Comparison of ENCODE assay signal across 15 cellular contexts in genomic region chr2:199572571-199572970, GRCh38.
A peak's percentile ranks its signal among the peaks of the same experiment; 100 is the strongest.
DNase-seq lines count a peak whose midpoint lies in the region; ATAC-seq and TF ChIP-seq lines count a peak whose summit lies in the region.
"Had no signal": no experiment of that assay in that cellular context is flagged by ENCODE, and none has a peak within 500 bp of the region (broad histone marks: within the 10 kb centered on the region; RNA-seq: fewer than 3 reads in every experiment).

No MANE protein-coding gene starts in this region.

- H3K27me3 Mint-ChIP-seq in neural progenitor cell (ENCODE audit: insufficient read depth, low read depth): no peaks in the 10 kb centered on the region
- H3K27me3 Mint-ChIP-seq in activated T-cell treated with anti-CD3 and anti-CD28 coated beads, Interleukin-2, amount 50 U/mL, for 4 hours (ENCODE audit: low read depth): no peaks in the 10 kb centered on the region

- no peak overlapping the region for H3K4me2 ChIP-seq in neural progenitor cell
- H3K4me2 ChIP-seq: BLaER1 treated with 17β-estradiol and CSF1 and Interleukin-3, amounts not matched to agents 10 nM and 100 nM had no signal

- H3K9me3 Mint-ChIP-seq in neural progenitor cell: no peaks in the 10 kb centered on the region
- H3K9me3 Mint-ChIP-seq in activated T-cell treated with anti-CD3 and anti-CD28 coated beads, Interleukin-2, amount 50 U/mL, for 4 hours: no peaks in the 10 kb centered on the region
- H3K9me3 Mint-ChIP-seq: CD8-positive, alpha-beta T cell; H9 had no signal

- no peaks in the 10 kb centered on the region for H3K36me3 Mint-ChIP-seq in neural progenitor cell
- no peaks in the 10 kb centered on the region for H3K36me3 Mint-ChIP-seq in activated T-cell treated with anti-CD3 and anti-CD28 coated beads, Interleukin-2, amount 50 U/mL, for 4 hours (ENCODE audit: insufficient read depth)
- H3K36me3 Mint-ChIP-seq: CD8-positive, alpha-beta T cell had no signal

- no peaks in the 10 kb centered on the region for H3F3A ChIP-seq in neural progenitor cell (ENCODE audit: low read depth)

- H3K27ac Mint-ChIP-seq in neural progenitor cell: no peak overlapping the region
- H3K27ac Mint-ChIP-seq: B cell; CD8-positive, alpha-beta T cell; H9 had no signal

- no peak for TF ChIP-seq CTCF in neural progenitor cell (IDR thresholded peaks at IDR 0.05)
- TF ChIP-seq CTCF in thyroid gland (IDR thresholded peaks at IDR 0.05): no peak
- no peak for TF ChIP-seq CTCF in colonic mucosa (IDR thresholded peaks at IDR 0.05)

- H3K27me3 ChIP-seq in SJCRH30 (no peaks in the 10 kb centered on the region), neural progenitor cell (no peaks in the 10 kb centered on the region), thyroid gland (no peaks in the 10 kb centered on the region), colonic mucosa (no peaks in the 10 kb centered on the region)
- H3K27me3 ChIP-seq: BLaER1 treated with 17β-estradiol and CSF1 and Interleukin-3, amounts not matched to agents 10 nM and 100 nM had no signal

- H3K9me3 ChIP-seq in SJCRH30 (replicated peaks): no peaks in the 10 kb centered on the region
- no peaks in the 10 kb centered on the region for H3K9me3 ChIP-seq in neural progenitor cell (ENCODE audit: low read depth)
- no peaks in the 10 kb centered on the region for H3K9me3 ChIP-seq in thyroid gland
- no peaks in the 10 kb centered on the region for H3K9me3 ChIP-seq in colonic mucosa
- H3K9me3 ChIP-seq: BLaER1 treated with 17β-estradiol and CSF1 and Interleukin-3, amounts not matched to agents 10 nM and 100 nM had no signal

- H3K27ac ChIP-seq in SJCRH30 (peak overlapping the region; percentile 1; the same call in 1 of the 2 replicates), neural progenitor cell (no peak overlapping the region), thyroid gland (no peak overlapping the region), colonic mucosa (no peak overlapping the region)
- H3K27ac ChIP-seq: BLaER1 treated with 17β-estradiol and CSF1 and Interleukin-3, amounts not matched to agents 10 nM and 100 nM had no signal

- H3K36me3 ChIP-seq in SJCRH30 (no peaks in the 10 kb centered on the region), neural progenitor cell (no peaks in the 10 kb centered on the region), thyroid gland (no peaks in the 10 kb centered on the region), colonic mucosa (no peaks in the 10 kb centered on the region)
- H3K36me3 ChIP-seq: BLaER1 treated with 17β-estradiol and CSF1 and Interleukin-3, amounts not matched to agents 10 nM and 100 nM had no signal

- H3K9ac ChIP-seq in neural progenitor cell: no peak overlapping the region
- H3K9ac ChIP-seq in colonic mucosa (ENCODE audit: low read depth in 2 of 2, low read length in 2 of 2): no peak overlapping the region
- H3K9ac ChIP-seq: BLaER1 treated with 17β-estradiol and CSF1 and Interleukin-3, amounts not matched to agents 10 nM and 100 nM had no signal

- intact Hi-C loops in thyroid gland (cut with DNase I) (no loop called here), colonic mucosa (cut with DNase I) (no loop called here)

- H3K4me1 ChIP-seq in SJCRH30 (peaks cover 26% of the 10 kb centered on the region), neural progenitor cell (no peaks in the 10 kb centered on the region), thyroid gland (no peaks in the 10 kb centered on the region), colonic mucosa (no peaks in the 10 kb centered on the region)
- H3K4me1 ChIP-seq: BLaER1 treated with 17β-estradiol and CSF1 and Interleukin-3, amounts not matched to agents 10 nM and 100 nM had no signal

- H2AFZ ChIP-seq in neural progenitor cell (replicated peaks): peak overlapping the region; percentile 15

- TF ChIP-seq POLR2A in thyroid gland (IDR thresholded peaks at IDR 0.05): no peak

- H3K4me3 Mint-ChIP-seq in neural progenitor cell: no peak overlapping the region
- no peak overlapping the region for H3K4me3 Mint-ChIP-seq in activated T-cell treated with anti-CD3 and anti-CD28 coated beads, Interleukin-2, amount 50 U/mL, for 4 hours
- H3K4me3 Mint-ChIP-seq: B cell; CD8-positive, alpha-beta T cell; H9 had no signal

- no peaks in the 10 kb centered on the region for H3K79me2 ChIP-seq in neural progenitor cell (ENCODE audit: low read depth)

- no peak for ATAC-seq in activated T-cell treated with anti-CD3 and anti-CD28 coated beads, Interleukin-2, amount 50 U/mL, for 4 hours
- ATAC-seq in GM18519 (IDR thresholded peaks at IDR 0.05; ENCODE audit: low FRiP score, unreplicated experiment): no peak
- ATAC-seq: CD8-positive, alpha-beta T cell; GM12878 had no signal

- H4K20me1 ChIP-seq in neural progenitor cell (ENCODE audit: low read depth): no peaks in the 10 kb centered on the region
- H4K20me1 ChIP-seq: BLaER1 treated with 17β-estradiol and CSF1 and Interleukin-3, amounts not matched to agents 10 nM and 100 nM had no signal

- DNase-seq in SJCRH30: peak; percentile 17 to 67
- DNase-seq in astrocyte of the hippocampus (ENCODE audit: low read depth, low spot score): peak; percentile 43
- no peak for DNase-seq in neural progenitor cell (ENCODE audit: low spot score)
- DNase-seq in thyroid gland: no peak
- DNase-seq in activated T-cell treated with anti-CD3 and anti-CD28 coated beads, Interleukin-2, amount 50 U/mL, for 4 hours: no peak
- no peak for DNase-seq in colonic mucosa
- DNase-seq: 8988T; Calu3; CD8-positive, alpha-beta T cell; DMS79 treated with DMSO at 0.1 percent for 48 hours; H9 had no signal

- H3K4me1 Mint-ChIP-seq in neural progenitor cell: no peaks in the 10 kb centered on the region
- H3K4me1 Mint-ChIP-seq in activated T-cell treated with anti-CD3 and anti-CD28 coated beads, Interleukin-2, amount 50 U/mL, for 4 hours (ENCODE audit: low read depth): no peaks in the 10 kb centered on the region
- H3K4me1 Mint-ChIP-seq: B cell had no signal

- no peak overlapping the region for H3K4me3 ChIP-seq in SJCRH30
- no peak overlapping the region for H3K4me3 ChIP-seq in neural progenitor cell
- H3K4me3 ChIP-seq in thyroid gland (replicated peaks in 1 of 3): no peak overlapping the region
- no peak overlapping the region for H3K4me3 ChIP-seq in colonic mucosa
- H3K4me3 ChIP-seq: BLaER1 treated with 17β-estradiol and CSF1 and Interleukin-3, amounts not matched to agents 10 nM and 100 nM; GM12878 had no signal

- 78 to 90% methylated on average over 1 of the region's 1 CpG for WGBS in thyroid gland, 2 donors

Comparison
In these comparisons a context has a peak if more than half of its experiments do, and no peak if none do; other contexts are left out.
1. DNase-seq: peak in SJCRH30 (2 of 2) and astrocyte of the hippocampus (single experiment); none in neural progenitor cell (single experiment), thyroid gland (0 of 2), activated T-cell treated with anti-CD3 and anti-CD28 coated beads, Interleukin-2, amount 50 U/mL, for 4 hours (single experiment) and colonic mucosa (single experiment).